Comparison of ENCODE assay signal across 15 cellular contexts in genomic region chr1:37958690-37959089, GRCh38. TPM values are rescaled to one million over a fixed set of nuclear protein-coding genes. Genes with fewer than 3 reads are reported as not detected.
DNase-seq lines count a peak whose midpoint lies in the region; ATAC-seq and TF ChIP-seq lines count a peak whose summit lies in the region.
"Had no signal": no experiment of that assay in that cellular context is flagged by ENCODE, and none has a peak within 500 bp of the region (broad histone marks: within the 10 kb centered on the region; RNA-seq: fewer than 3 reads in every experiment).

No MANE protein-coding gene starts in this region.

- no peaks in the 10 kb centered on the region for H3K27me3 ChIP-seq in SJSA1 (replicated peaks)
- no peaks in the 10 kb centered on the region for H3K27me3 ChIP-seq in H7 (ENCODE audit: control insufficient read depth, insufficient read depth, low read length)
- H3K27me3 ChIP-seq in PC-9 (ENCODE audit: insufficient read depth, low read depth) = no peaks in the 10 kb centered on the region

- H3K36me3 ChIP-seq in SJSA1 (peaks cover 56% of the 10 kb centered on the region), H7 (replicated peaks; ENCODE audit: control insufficient read depth, insufficient read depth, low read length) (peaks cover 18% of the 10 kb centered on the region), PC-9 (ENCODE audit: low read depth) (peaks cover 18% of the 10 kb centered on the region; the same call in 1 of the 2 replicates)

- no peaks in the 10 kb centered on the region for H3K9me2 ChIP-seq in PC-9 (ENCODE audit: insufficient read depth)

- H2AFZ ChIP-seq in PC-9 = no peak overlapping the region

- H3K4me1 ChIP-seq in SJSA1 (replicated peaks) (peaks cover 17% of the 10 kb centered on the region), PC-9 (replicated peaks; ENCODE audit: insufficient read depth) (no peaks in the 10 kb centered on the region)

- no peaks in the 10 kb centered on the region; the same call in 1 of the 2 replicates for H3F3A ChIP-seq in PC-9 (ENCODE audit: insufficient read depth, low read depth)

- H3K4me3 ChIP-seq in SJSA1 (no peak overlapping the region), skeletal muscle cell (ENCODE audit: low read depth, low read length) (no peak overlapping the region), H7 (ENCODE audit: insufficient read depth, low read depth, low read length) (no peak overlapping the region), PC-9 (no peak overlapping the region)
- H3K4me3 ChIP-seq: GM12878 had no signal

- no peaks in the 10 kb centered on the region for H3K79me2 ChIP-seq in PC-9 (ENCODE audit: low read depth)

- H3K4me2 ChIP-seq in PC-9 = no peak overlapping the region

- H3K9me3 ChIP-seq in SJSA1 (replicated peaks) (no peaks in the 10 kb centered on the region), PC-9 (ENCODE audit: insufficient read depth, low read depth) (no peaks in the 10 kb centered on the region)

- CTCF ChIA-PET in PC-9 (lab: Charles Lee) = interaction anchor here (0.7 kb wide), 1 partner anchor 1366 kb away, joined by 11 read pairs; no protein-coding TSS in a partner anchor

- BruUV-seq in PC-9 (replicated peaks; lab: Mats Ljungman, UMichigan) = no TSS peak

- ATAC-seq in HG03460 (IDR thresholded peaks at IDR 0.05; ENCODE audit: unreplicated experiment) (no peak), HG03045 (IDR thresholded peaks at IDR 0.05; ENCODE audit: unreplicated experiment) (no peak)
- ATAC-seq: GM12878, left colon had no signal

- peak; percentile 91 for DNase-seq in ELR (ENCODE audit: low read depth)
- peak in 1 of 2 experiments; percentile 66 for DNase-seq in SJSA1 (ENCODE audit: low read depth in 1 of 2, low spot score in 2 of 2)
- peak; percentile 84 for DNase-seq in fibroblast of peridontal ligament (ENCODE audit: extremely low read depth)
- peak; percentile 64 for DNase-seq in skeletal muscle cell (ENCODE audit: low read depth)
- DNase-seq in H7 = no peak
- no peak for DNase-seq in PC-9
- DNase-seq: activated CD4-positive, alpha-beta T cell treated with anti-CD3 and anti-CD28 coated beads, Interleukin-2, amount 50 U/mL, for 48 hours; left colon; NCI-H1105; NCI-H446 treated with DMSO at 0.1 percent for 48 hours; small intestine; T-helper 9 cell had no signal

- POLR2A ChIA-PET in PC-9 (lab: Charles Lee; ENCODE audit: unreplicated experiment) = no interaction called here

- intact Hi-C loops in PC-9 (cut with micrococcal nuclease; ENCODE audit: unreplicated experiment) = no loop called here

- H4K20me1 ChIP-seq in PC-9 (ENCODE audit: insufficient read depth) = no peaks in the 10 kb centered on the region

- no peak for TF ChIP-seq CTCF in PC-9 (conservative IDR thresholded peaks at IDR 0.05)

- H3K27ac ChIP-seq in SJSA1 (peak overlapping the region; percentile 63), PC-9 (no peak overlapping the region)

RNA-seq across cellular contexts. Expression of gene INPP5B, which starts 11.8 kb away (rescaled TPM):
- total RNA-seq in SJSA1 (2014; rRNA removed; shearing (Covaris generic)) = 10.9 and 18.7 TPM in 2 replicates
- total RNA-seq in H7 (2014; rRNA removed; shearing (Covaris generic)) = 34.3 and 35.7 TPM in 2 replicates
- 26.7 and 28.1 TPM in 2 replicates for total RNA-seq in PC-9 (2021)

RNA-seq across cellular contexts. Expression of gene SF3A3, which starts 31.1 kb away (rescaled TPM):
- total RNA-seq in SJSA1 (2014; rRNA removed; shearing (Covaris generic)) = 160 and 229 TPM in 2 replicates
- total RNA-seq in H7 (2014; rRNA removed; shearing (Covaris generic)) = 181 and 196 TPM in 2 replicates
- 82.6 and 99.1 TPM in 2 replicates for total RNA-seq in PC-9 (2021)

RNA-seq across cellular contexts. Expression of gene FHL3, which starts 46.6 kb away (rescaled TPM):
- 26.3 and 42.0 TPM in 2 replicates for total RNA-seq in SJSA1 (2014; rRNA removed; shearing (Covaris generic))
- total RNA-seq in H7 (2014; rRNA removed; shearing (Covaris generic)) = 51.5 and 54.8 TPM in 2 replicates
- 26.2 and 29.8 TPM in 2 replicates for total RNA-seq in PC-9 (2021)

RNA-seq across cellular contexts. Expression of gene UTP11, which starts 53.8 kb away (rescaled TPM):
- total RNA-seq in SJSA1 (2014; rRNA removed; shearing (Covaris generic)) = 84.6 and 124 TPM in 2 replicates
- total RNA-seq in H7 (2014; rRNA removed; shearing (Covaris generic)) = 70.5 and 87.7 TPM in 2 replicates
- 21.8 and 36.4 TPM in 2 replicates for total RNA-seq in PC-9 (2021)

Comparison
In these comparisons a context has a peak if more than half of its experiments do, and no peak if none do; other contexts are left out.
1. DNase-seq: peak in ELR (single experiment), fibroblast of peridontal ligament (single experiment) and skeletal muscle cell (single experiment); none in H7 (single experiment) and PC-9 (0 of 2).